In genomic region chr2:174607989-174608865, GRCh38 we compare ENCODE assay signal across 8 cellular contexts. TPM values are rescaled to one million over a fixed set of nuclear protein-coding genes. Genes with fewer than 3 reads are reported as not detected.
DNase-seq lines count a peak whose midpoint lies in the region; ATAC-seq, FAIRE-seq and TF ChIP-seq lines count a peak whose summit lies in the region.

No MANE protein-coding gene starts in this region.

- FAIRE-seq in pancreas (lab: Jason Lieb, UNC) = no peak

- H3K27ac ChIP-seq in Karpas-422 (ENCODE audit: low read length) = peak overlapping the region; percentile 99
- H3K27ac ChIP-seq in naive thymus-derived CD4-positive, alpha-beta T cell (ENCODE audit: low read depth, low read length) = peak overlapping the region; percentile 75
- no peak overlapping the region for H3K27ac ChIP-seq in pancreas

- H3K9me3 ChIP-seq in Karpas-422 (ENCODE audit: low read length) (no peaks in the 10 kb centered on the region), pancreas (no peaks in the 10 kb centered on the region)
- H3K9me3 ChIP-seq in naive thymus-derived CD4-positive, alpha-beta T cell (ENCODE audit: control insufficient read depth in 2 of 3, low read length in 3 of 3) = no peaks in the 10 kb centered on the region

- intact Hi-C loops in naive thymus-derived CD4-positive, alpha-beta T cell (cut with micrococcal nuclease) = loop anchor here (1.0 to 10.0 kb wide), 6 partner anchors 8 to 643 kb away; partner anchors contain the start of gene SP3 (in 1 of the 2)
- intact Hi-C loops in left colon (cut with DNase I, micrococcal nuclease) = no loop called here
- intact Hi-C loops in pancreas (cut with DNase I) = no loop called here

- no peak for TF ChIP-seq CTCF in pancreas (IDR thresholded peaks at IDR 0.05)

- H3K9me2 ChIP-seq in Karpas-422 (replicated peaks; ENCODE audit: insufficient read depth, low read length) = no peaks in the 10 kb centered on the region

- peak overlapping the region in 8 of 10 donors; percentile 0 to 70 (median 34) for H3K4me3 Mint-ChIP-seq in naive thymus-derived CD4-positive, alpha-beta T cell

- no peaks in the 10 kb centered on the region for H3K27me3 Mint-ChIP-seq in naive thymus-derived CD4-positive, alpha-beta T cell

- WGBS in pancreas, 2 donors = 82 to 83% methylated on average over 5 of the region's 5 CpGs

- peaks cover 4 to 38% (median 7%) of the 10 kb centered on the region in 5 donors for H3K36me3 Mint-ChIP-seq in naive thymus-derived CD4-positive, alpha-beta T cell

- H4K20me1 ChIP-seq in Karpas-422 (ENCODE audit: insufficient read depth, low read depth, low read length) = no peaks in the 10 kb centered on the region

- POLR2A ChIA-PET in naive thymus-derived CD4-positive, alpha-beta T cell (lab: Charles Lee) = interaction anchor here (0.7 to 13.0 kb wide), 6 partner anchors 10 to 78 kb away, joined by 3 to 102 read pairs (median 4); partner anchors contain the start of gene WIPF1

- CTCF ChIA-PET in naive thymus-derived CD4-positive, alpha-beta T cell (lab: Charles Lee) = interaction anchor here (0.9 to 21.2 kb wide), 5 partner anchors 10 to 154 kb away, joined by 3 to 223 read pairs (median 3); partner anchors contain the start of gene WIPF1

- peaks cover 59 to 97% (median 95%) of the 10 kb centered on the region in 7 donors for H3K4me1 Mint-ChIP-seq in naive thymus-derived CD4-positive, alpha-beta T cell

- peaks cover 67% of the 10 kb centered on the region for H3K79me2 ChIP-seq in Karpas-422 (ENCODE audit: low read length)

- peak overlapping the region; percentile 78 to 96 (median 92) for H3K27ac Mint-ChIP-seq in naive thymus-derived CD4-positive, alpha-beta T cell

- peaks cover 97% of the 10 kb centered on the region for H3K4me1 ChIP-seq in Karpas-422 (ENCODE audit: low read length)
- H3K4me1 ChIP-seq in naive thymus-derived CD4-positive, alpha-beta T cell (ENCODE audit: control insufficient read depth in 2 of 2, insufficient read depth in 2 of 2, low read length in 2 of 2) = peaks cover 45 to 52% of the 10 kb centered on the region in 2 donors
- H3K4me1 ChIP-seq in pancreas = peaks cover 3 to 5% (median 4%) of the 10 kb centered on the region in 3 donors

- H3K36me3 ChIP-seq in Karpas-422 (ENCODE audit: insufficient read depth, low read length) (peaks cover 20% of the 10 kb centered on the region), pancreas (no peaks in the 10 kb centered on the region)
- peaks cover 0 to 6% (median 0%) of the 10 kb centered on the region in 3 experiments for H3K36me3 ChIP-seq in naive thymus-derived CD4-positive, alpha-beta T cell (ENCODE audit: control insufficient read depth in 2 of 3, insufficient read depth in 3 of 3, low read length in 3 of 3)

- H3K4me3 ChIP-seq in Karpas-422 (ENCODE audit: low read length) (no peak overlapping the region), pancreas (no peak overlapping the region)
- no peak overlapping the region for H3K4me3 ChIP-seq in naive thymus-derived CD4-positive, alpha-beta T cell (ENCODE audit: low read length)

- DNase-seq in Karpas-422 (no peak), AML-193 (lab: John Stamatoyannopoulos, UW) (no peak), left colon (no peak), KG1 (lab: John Stamatoyannopoulos, UW) (no peak), pancreas (no peak)
- DNase-seq in naive thymus-derived CD4-positive, alpha-beta T cell = peak in 2 of 9 donors; percentile 45 to 79

- no peak overlapping the region for H2AFZ ChIP-seq in Karpas-422 (ENCODE audit: low read length)

- no peaks in the 10 kb centered on the region for H3K9me3 Mint-ChIP-seq in naive thymus-derived CD4-positive, alpha-beta T cell

- ATAC-seq in GM18517 (IDR thresholded peaks at IDR 0.05; ENCODE audit: unreplicated experiment) (peak; percentile 72), GM21717 (IDR thresholded peaks at IDR 0.05; ENCODE audit: unreplicated experiment) (peak; percentile 76), left colon (no peak), pancreas (no peak)
- peak; percentile 86 for ATAC-seq in naive thymus-derived CD4-positive, alpha-beta T cell

- H3K27me3 ChIP-seq in Karpas-422 (ENCODE audit: low read length) (no peaks in the 10 kb centered on the region), pancreas (no peaks in the 10 kb centered on the region)
- H3K27me3 ChIP-seq in naive thymus-derived CD4-positive, alpha-beta T cell (ENCODE audit: control insufficient read depth in 2 of 2, insufficient read depth in 2 of 2, low read length in 2 of 2) = no peaks in the 10 kb centered on the region

- peak overlapping the region; percentile 71 for H3K4me2 ChIP-seq in Karpas-422 (ENCODE audit: low read depth, low read length, poor library complexity, severe bottlenecking)

- peak overlapping the region; percentile 74 for H3K9ac ChIP-seq in Karpas-422 (ENCODE audit: low read length)

RNA-seq across cellular contexts. Expression of gene WIPF1, which starts 10.6 kb away (rescaled TPM):
- total RNA-seq in Karpas-422 (2014; rRNA removed; shearing (Covaris generic); ENCODE audit: low replicate concordance) = 46.8 and 62.6 TPM in 2 replicates
- total RNA-seq in naive thymus-derived CD4-positive, alpha-beta T cell = 100 to 1,000 TPM; 272 to 514 (median 397) TPM
- 100 to 1,000 TPM in 1 of 2 donors, 10 to 100 TPM in 1; 92.3 to 103 TPM for polyA plus RNA-seq in naive thymus-derived CD4-positive, alpha-beta T cell
- total RNA-seq in left colon = 10 to 100 TPM in 1 of 2 donors, 1 to 10 TPM in 1; 8.8 to 17.4 TPM
- total RNA-seq in pancreas = 10 to 100 TPM in 3 of 6 donors, 1 to 10 TPM in 3; 5.2 to 26.8 (median 9.0) TPM
- 1 to 10 TPM; 4.7 to 6.2 TPM for polyA plus RNA-seq in pancreas

Comparison
In these comparisons a context has a peak if more than half of its experiments do, and no peak if none do; other contexts are left out.
1. ATAC-seq: peak in GM18517 (single experiment), GM21717 (single experiment) and naive thymus-derived CD4-positive, alpha-beta T cell (single experiment); none in left colon (single experiment) and pancreas (0 of 4).
2. H3K27ac ChIP-seq: peak in Karpas-422 (single experiment) and naive thymus-derived CD4-positive, alpha-beta T cell (single experiment); none in pancreas (0 of 4).
3. intact Hi-C loops: an anchor here in naive thymus-derived CD4-positive, alpha-beta T cell (1.0 to 10.0 kb wide); none called in left colon and pancreas.